ENCODE assay signal across 9 cellular contexts in genomic region chr18:78108587-78108986, GRCh38.
"Had no signal": no experiment of that assay in that cellular context is flagged by ENCODE, and none has a peak within 500 bp of the region (broad histone marks: within the 10 kb centered on the region; RNA-seq: fewer than 3 reads in every experiment).

No MANE protein-coding gene starts in this region.

- H3K4me1 Mint-ChIP-seq: GM23338 had no signal

- H3K4me1 ChIP-seq: HAP-1 had no signal

- DNase-seq: GM23248, GOT3, H7, H9, HCEC 1CT, HFFc6 had no signal

- H3K4me3 Mint-ChIP-seq: GM23338, H9, HFFc6 had no signal

- H3K9me3 ChIP-seq: HAP-1 had no signal

- H3K4me3 ChIP-seq: GM23248, GM23338, HAP-1 had no signal

- H3K27ac Mint-ChIP-seq: GM23338, H9, HFFc6 had no signal

- H3K36me3 ChIP-seq: HAP-1 had no signal

- H3K27ac ChIP-seq: GM23248 had no signal

- ATAC-seq: GM23338, HCT116 had no signal
